Comparison of ENCODE assay signal across 1 cellular context in the genomic region with DNA sequence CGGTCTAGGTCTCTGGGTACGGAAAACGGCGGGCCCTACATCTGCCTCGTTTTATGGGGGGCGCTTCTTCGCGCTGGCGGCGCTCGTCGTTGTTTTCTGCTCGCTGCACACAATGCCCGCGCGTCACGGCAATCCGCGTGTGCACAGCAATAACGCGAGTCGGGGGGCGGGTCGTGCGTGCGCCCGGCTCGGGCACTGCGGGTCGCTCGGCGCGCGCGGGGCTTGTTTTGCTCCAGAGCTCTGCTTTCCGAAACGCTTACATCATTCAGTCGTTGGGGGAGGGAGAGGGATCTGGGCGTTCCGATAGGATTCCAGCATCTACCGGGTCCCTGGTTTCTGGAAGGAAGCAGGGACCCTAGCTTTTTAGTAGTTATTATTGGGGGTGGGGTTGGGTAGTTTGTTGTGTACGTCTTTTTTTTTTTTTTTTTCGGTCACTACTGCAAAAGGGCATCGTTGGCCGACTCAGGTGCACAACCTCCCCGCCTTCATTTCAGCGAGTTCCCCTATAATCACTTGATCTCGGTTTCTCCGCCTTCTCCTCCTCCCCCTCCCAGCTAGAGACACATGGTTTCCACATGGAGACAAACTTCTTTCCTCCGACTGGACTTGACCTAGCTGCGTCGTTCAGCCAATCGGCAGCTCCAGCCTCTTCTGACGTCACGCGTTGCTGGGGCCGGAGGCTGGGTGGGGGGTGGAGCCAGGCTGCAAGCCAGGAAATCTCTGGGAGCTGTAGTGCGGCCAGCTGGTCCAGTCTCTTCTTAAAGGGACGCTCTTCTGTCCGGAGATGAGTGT.
TF ChIP-seq lines count a peak whose summit lies in the region.

No MANE protein-coding gene starts in this region.

TF ChIP-seq in HepG2, 621 proteins besides CTCF, POLR2A, EP300 and RAD21 (continued from another document and continues in another):
- peak; percentile 29; the same call in 1 of the 2 replicates for TF ChIP-seq ZC3H13 (CRISPR knock-in tag; IDR thresholded peaks at IDR 0.05)
- no peak for TF ChIP-seq ZNF577 (CRISPR knock-in tag; IDR thresholded peaks at IDR 0.05; ENCODE audit: borderline replicate concordance, low read depth)
- TF ChIP-seq NFE2 (CRISPR knock-in tag; IDR thresholded peaks at IDR 0.05), result no peak
- TF ChIP-seq, protein P1, sequence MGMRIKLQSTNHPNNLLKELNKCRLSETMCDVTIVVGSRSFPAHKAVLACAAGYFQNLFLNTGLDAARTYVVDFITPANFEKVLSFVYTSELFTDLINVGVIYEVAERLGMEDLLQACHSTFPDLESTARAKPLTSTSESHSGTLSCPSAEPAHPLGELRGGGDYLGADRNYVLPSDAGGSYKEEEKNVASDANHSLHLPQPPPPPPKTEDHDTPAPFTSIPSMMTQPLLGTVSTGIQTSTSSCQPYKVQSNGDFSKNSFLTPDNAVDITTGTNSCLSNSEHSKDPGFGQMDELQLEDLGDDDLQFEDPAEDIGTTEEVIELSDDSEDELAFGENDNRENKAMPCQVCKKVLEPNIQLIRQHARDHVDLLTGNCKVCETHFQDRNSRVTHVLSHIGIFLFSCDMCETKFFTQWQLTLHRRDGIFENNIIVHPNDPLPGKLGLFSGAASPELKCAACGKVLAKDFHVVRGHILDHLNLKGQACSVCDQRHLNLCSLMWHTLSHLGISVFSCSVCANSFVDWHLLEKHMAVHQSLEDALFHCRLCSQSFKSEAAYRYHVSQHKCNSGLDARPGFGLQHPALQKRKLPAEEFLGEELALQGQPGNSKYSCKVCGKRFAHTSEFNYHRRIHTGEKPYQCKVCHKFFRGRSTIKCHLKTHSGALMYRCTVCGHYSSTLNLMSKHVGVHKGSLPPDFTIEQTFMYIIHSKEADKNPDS (CRISPR knock-in tag; IDR thresholded peaks at IDR 0.05), result no peak
- 0 out of 2 replicates have a peak, but pooled peaks have one; percentile 17 for TF ChIP-seq ZNF143 (CRISPR knock-in tag; IDR thresholded peaks at IDR 0.05)
- TF ChIP-seq, protein P2, sequence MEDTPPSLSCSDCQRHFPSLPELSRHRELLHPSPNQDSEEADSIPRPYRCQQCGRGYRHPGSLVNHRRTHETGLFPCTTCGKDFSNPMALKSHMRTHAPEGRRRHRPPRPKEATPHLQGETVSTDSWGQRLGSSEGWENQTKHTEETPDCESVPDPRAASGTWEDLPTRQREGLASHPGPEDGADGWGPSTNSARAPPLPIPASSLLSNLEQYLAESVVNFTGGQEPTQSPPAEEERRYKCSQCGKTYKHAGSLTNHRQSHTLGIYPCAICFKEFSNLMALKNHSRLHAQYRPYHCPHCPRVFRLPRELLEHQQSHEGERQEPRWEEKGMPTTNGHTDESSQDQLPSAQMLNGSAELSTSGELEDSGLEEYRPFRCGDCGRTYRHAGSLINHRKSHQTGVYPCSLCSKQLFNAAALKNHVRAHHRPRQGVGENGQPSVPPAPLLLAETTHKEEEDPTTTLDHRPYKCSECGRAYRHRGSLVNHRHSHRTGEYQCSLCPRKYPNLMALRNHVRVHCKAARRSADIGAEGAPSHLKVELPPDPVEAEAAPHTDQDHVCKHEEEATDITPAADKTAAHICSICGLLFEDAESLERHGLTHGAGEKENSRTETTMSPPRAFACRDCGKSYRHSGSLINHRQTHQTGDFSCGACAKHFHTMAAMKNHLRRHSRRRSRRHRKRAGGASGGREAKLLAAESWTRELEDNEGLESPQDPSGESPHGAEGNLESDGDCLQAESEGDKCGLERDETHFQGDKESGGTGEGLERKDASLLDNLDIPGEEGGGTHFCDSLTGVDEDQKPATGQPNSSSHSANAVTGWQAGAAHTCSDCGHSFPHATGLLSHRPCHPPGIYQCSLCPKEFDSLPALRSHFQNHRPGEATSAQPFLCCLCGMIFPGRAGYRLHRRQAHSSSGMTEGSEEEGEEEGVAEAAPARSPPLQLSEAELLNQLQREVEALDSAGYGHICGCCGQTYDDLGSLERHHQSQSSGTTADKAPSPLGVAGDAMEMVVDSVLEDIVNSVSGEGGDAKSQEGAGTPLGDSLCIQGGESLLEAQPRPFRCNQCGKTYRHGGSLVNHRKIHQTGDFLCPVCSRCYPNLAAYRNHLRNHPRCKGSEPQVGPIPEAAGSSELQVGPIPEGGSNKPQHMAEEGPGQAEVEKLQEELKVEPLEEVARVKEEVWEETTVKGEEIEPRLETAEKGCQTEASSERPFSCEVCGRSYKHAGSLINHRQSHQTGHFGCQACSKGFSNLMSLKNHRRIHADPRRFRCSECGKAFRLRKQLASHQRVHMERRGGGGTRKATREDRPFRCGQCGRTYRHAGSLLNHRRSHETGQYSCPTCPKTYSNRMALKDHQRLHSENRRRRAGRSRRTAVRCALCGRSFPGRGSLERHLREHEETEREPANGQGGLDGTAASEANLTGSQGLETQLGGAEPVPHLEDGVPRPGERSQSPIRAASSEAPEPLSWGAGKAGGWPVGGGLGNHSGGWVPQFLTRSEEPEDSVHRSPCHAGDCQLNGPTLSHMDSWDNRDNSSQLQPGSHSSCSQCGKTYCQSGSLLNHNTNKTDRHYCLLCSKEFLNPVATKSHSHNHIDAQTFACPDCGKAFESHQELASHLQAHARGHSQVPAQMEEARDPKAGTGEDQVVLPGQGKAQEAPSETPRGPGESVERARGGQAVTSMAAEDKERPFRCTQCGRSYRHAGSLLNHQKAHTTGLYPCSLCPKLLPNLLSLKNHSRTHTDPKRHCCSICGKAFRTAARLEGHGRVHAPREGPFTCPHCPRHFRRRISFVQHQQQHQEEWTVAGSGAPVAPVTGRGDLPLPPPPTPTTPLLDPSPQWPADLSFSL (CRISPR knock-in tag; IDR thresholded peaks at IDR 0.05), result no peak
- TF ChIP-seq MYNN (CRISPR knock-in tag; IDR thresholded peaks at IDR 0.05; ENCODE audit: low read depth), result no peak
- TF ChIP-seq, protein P3, sequence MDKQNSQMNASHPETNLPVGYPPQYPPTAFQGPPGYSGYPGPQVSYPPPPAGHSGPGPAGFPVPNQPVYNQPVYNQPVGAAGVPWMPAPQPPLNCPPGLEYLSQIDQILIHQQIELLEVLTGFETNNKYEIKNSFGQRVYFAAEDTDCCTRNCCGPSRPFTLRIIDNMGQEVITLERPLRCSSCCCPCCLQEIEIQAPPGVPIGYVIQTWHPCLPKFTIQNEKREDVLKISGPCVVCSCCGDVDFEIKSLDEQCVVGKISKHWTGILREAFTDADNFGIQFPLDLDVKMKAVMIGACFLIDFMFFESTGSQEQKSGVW (CRISPR knock-in tag; IDR thresholded peaks at IDR 0.05; ENCODE audit: borderline replicate concordance), result no peak
- TF ChIP-seq NFKB2 (CRISPR knock-in tag; IDR thresholded peaks at IDR 0.05; ENCODE audit: borderline replicate concordance), result no peak
- TF ChIP-seq ZNF773 (CRISPR knock-in tag; IDR thresholded peaks at IDR 0.05; ENCODE audit: borderline replicate concordance), result no peak
- no peak for TF ChIP-seq ZNF616 (CRISPR knock-in tag; IDR thresholded peaks at IDR 0.05; ENCODE audit: low read depth)
- 0 out of 2 replicates have a peak, but pooled peaks have one; percentile 24 for TF ChIP-seq ZNF230 (CRISPR knock-in tag; IDR thresholded peaks at IDR 0.05)
- TF ChIP-seq, protein P4, sequence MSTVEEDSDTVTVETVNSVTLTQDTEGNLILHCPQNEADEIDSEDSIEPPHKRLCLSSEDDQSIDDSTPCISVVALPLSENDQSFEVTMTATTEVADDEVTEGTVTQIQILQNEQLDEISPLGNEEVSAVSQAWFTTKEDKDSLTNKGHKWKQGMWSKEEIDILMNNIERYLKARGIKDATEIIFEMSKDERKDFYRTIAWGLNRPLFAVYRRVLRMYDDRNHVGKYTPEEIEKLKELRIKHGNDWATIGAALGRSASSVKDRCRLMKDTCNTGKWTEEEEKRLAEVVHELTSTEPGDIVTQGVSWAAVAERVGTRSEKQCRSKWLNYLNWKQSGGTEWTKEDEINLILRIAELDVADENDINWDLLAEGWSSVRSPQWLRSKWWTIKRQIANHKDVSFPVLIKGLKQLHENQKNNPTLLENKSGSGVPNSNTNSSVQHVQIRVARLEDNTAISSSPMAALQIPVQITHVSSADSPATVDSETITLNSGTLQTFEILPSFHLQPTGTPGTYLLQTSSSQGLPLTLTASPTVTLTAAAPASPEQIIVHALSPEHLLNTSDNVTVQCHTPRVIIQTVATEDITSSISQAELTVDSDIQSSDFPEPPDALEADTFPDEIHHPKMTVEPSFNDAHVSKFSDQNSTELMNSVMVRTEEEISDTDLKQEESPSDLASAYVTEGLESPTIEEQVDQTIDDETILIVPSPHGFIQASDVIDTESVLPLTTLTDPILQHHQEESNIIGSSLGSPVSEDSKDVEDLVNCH (CRISPR knock-in tag; IDR thresholded peaks at IDR 0.05), result no peak
- TF ChIP-seq AGO2 (optimal IDR thresholded peaks at IDR 0.05; ENCODE audit: low read depth, low read length), result no peak
- 0 out of 2 replicates have a peak, but pooled peaks have one; percentile 25 for TF ChIP-seq RNF2 (conservative IDR thresholded peaks at IDR 0.05; ENCODE audit: low read depth)
- no peak for TF ChIP-seq CBX2 (IDR thresholded peaks at IDR 0.05; ENCODE audit: low read depth, low read length)
- no peak for TF ChIP-seq CBX2 (CRISPR knock-in tag; IDR thresholded peaks at IDR 0.05; ENCODE audit: low read depth)
- no peak for TF ChIP-seq ZSCAN30 (CRISPR knock-in tag; IDR thresholded peaks at IDR 0.05)
- TF ChIP-seq KDM1A (CRISPR knock-in tag; IDR thresholded peaks at IDR 0.05), result no peak
- TF ChIP-seq ZNF75D (CRISPR knock-in tag; IDR thresholded peaks at IDR 0.05; ENCODE audit: borderline replicate concordance), result no peak
- no peak for TF ChIP-seq ZNF709 (CRISPR knock-in tag; IDR thresholded peaks at IDR 0.05)
- no peak for TF ChIP-seq RORA (CRISPR knock-in tag; IDR thresholded peaks at IDR 0.05)
- TF ChIP-seq ZNF660 (CRISPR knock-in tag; IDR thresholded peaks at IDR 0.05; ENCODE audit: borderline replicate concordance, low read depth), result no peak
- TF ChIP-seq, protein P5, sequence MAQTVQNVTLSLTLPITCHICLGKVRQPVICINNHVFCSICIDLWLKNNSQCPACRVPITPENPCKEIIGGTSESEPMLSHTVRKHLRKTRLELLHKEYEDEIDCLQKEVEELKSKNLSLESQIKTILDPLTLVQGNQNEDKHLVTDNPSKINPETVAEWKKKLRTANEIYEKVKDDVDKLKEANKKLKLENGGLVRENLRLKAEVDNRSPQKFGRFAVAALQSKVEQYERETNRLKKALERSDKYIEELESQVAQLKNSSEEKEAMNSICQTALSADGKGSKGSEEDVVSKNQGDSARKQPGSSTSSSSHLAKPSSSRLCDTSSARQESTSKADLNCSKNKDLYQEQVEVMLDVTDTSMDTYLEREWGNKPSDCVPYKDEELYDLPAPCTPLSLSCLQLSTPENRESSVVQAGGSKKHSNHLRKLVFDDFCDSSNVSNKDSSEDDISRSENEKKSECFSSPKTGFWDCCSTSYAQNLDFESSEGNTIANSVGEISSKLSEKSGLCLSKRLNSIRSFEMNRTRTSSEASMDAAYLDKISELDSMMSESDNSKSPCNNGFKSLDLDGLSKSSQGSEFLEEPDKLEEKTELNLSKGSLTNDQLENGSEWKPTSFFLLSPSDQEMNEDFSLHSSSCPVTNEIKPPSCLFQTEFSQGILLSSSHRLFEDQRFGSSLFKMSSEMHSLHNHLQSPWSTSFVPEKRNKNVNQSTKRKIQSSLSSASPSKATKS (CRISPR knock-in tag; IDR thresholded peaks at IDR 0.05), result no peak; the same call in 1 of the 2 replicates
- TF ChIP-seq, protein P6, sequence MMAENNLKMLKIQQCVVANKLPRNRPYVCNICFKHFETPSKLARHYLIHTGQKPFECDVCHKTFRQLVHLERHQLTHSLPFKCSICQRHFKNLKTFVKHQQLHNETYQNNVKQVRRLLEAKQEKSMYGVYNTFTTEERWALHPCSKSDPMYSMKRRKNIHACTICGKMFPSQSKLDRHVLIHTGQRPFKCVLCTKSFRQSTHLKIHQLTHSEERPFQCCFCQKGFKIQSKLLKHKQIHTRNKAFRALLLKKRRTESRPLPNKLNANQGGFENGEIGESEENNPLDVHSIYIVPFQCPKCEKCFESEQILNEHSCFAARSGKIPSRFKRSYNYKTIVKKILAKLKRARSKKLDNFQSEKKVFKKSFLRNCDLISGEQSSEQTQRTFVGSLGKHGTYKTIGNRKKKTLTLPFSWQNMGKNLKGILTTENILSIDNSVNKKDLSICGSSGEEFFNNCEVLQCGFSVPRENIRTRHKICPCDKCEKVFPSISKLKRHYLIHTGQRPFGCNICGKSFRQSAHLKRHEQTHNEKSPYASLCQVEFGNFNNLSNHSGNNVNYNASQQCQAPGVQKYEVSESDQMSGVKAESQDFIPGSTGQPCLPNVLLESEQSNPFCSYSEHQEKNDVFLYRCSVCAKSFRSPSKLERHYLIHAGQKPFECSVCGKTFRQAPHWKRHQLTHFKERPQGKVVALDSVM (CRISPR knock-in tag; IDR thresholded peaks at IDR 0.05), result 0 out of 2 replicates have a peak, but pooled peaks have one; percentile 14
- no peak; the same call in 1 of the 2 replicates for TF ChIP-seq SIN3B (IDR thresholded peaks at IDR 0.05; ENCODE audit: low read length)
- TF ChIP-seq, protein P7, sequence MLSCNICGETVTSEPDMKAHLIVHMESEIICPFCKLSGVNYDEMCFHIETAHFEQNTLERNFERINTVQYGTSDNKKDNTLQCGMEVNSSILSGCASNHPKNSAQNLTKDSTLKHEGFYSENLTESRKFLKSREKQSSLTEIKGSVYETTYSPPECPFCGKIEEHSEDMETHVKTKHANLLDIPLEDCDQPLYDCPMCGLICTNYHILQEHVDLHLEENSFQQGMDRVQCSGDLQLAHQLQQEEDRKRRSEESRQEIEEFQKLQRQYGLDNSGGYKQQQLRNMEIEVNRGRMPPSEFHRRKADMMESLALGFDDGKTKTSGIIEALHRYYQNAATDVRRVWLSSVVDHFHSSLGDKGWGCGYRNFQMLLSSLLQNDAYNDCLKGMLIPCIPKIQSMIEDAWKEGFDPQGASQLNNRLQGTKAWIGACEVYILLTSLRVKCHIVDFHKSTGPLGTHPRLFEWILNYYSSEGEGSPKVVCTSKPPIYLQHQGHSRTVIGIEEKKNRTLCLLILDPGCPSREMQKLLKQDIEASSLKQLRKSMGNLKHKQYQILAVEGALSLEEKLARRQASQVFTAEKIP (CRISPR knock-in tag; IDR thresholded peaks at IDR 0.05; ENCODE audit: borderline replicate concordance), result no peak
- TF ChIP-seq ZNF510 (CRISPR knock-in tag; IDR thresholded peaks at IDR 0.05; ENCODE audit: low read depth), result no peak
- no peak for TF ChIP-seq NFKBIZ (CRISPR knock-in tag; IDR thresholded peaks at IDR 0.05)
- TF ChIP-seq, protein P8, sequence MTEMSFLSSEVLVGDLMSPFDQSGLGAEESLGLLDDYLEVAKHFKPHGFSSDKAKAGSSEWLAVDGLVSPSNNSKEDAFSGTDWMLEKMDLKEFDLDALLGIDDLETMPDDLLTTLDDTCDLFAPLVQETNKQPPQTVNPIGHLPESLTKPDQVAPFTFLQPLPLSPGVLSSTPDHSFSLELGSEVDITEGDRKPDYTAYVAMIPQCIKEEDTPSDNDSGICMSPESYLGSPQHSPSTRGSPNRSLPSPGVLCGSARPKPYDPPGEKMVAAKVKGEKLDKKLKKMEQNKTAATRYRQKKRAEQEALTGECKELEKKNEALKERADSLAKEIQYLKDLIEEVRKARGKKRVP (CRISPR knock-in tag; IDR thresholded peaks at IDR 0.05), result peak in 1 of 2 experiments; percentile 89; a peak in 2 of 4 replicates
- no peak for TF ChIP-seq GLI4 (CRISPR knock-in tag; IDR thresholded peaks at IDR 0.05; ENCODE audit: borderline replicate concordance)
